8 cellular contexts compared by ENCODE assay signal in genomic region chr6:28134015-28134414, GRCh38. TPM values are rescaled to one million over a fixed set of nuclear protein-coding genes. Genes with fewer than 3 reads are reported as not detected.
DNase-seq lines count a peak whose midpoint lies in the region; ATAC-seq and TF ChIP-seq lines count a peak whose summit lies in the region.

No MANE protein-coding gene starts in this region.

- peak; percentile 68 for TF ChIP-seq CTCF in A673 (conservative IDR thresholded peaks at IDR 0.05; ENCODE audit: low read depth, low read length)
- peak; percentile 68 for TF ChIP-seq CTCF in DND-41 (IDR thresholded peaks at IDR 0.05; ENCODE audit: borderline replicate concordance, extremely low read depth, low read length, poor library complexity, severe bottlenecking)

- no TSS peak for BruUV-seq in A673 (replicated peaks; lab: Mats Ljungman, UMichigan)

- POLR2A ChIA-PET in A673 (lab: Charles Lee; ENCODE audit: low non-redundant PET) = no interaction called here

- peak overlapping the region; percentile 23 for H3K27ac Mint-ChIP-seq in activated T-helper 2 cell treated with anti-CD3 and anti-CD28 coated beads, Interferon-gamma antibody, Interleukin-2, Interleukin-4, amounts not matched to agents 10 μg/mL and 5 μg/mL and 100 μg/mL, durations not matched to agents 14 hours and 24 hours and 36 hours
- peak overlapping the region; percentile 16 for H3K27ac Mint-ChIP-seq in memory B cell

- no peak overlapping the region for H3K4me3 Mint-ChIP-seq in activated T-helper 2 cell treated with anti-CD3 and anti-CD28 coated beads, Interferon-gamma antibody, Interleukin-2, Interleukin-4, amounts not matched to agents 10 μg/mL and 5 μg/mL and 100 μg/mL, durations not matched to agents 14 hours and 24 hours and 36 hours (ENCODE audit: low read depth)
- no peak overlapping the region for H3K4me3 Mint-ChIP-seq in memory B cell

- DNase-seq in A673 (ENCODE audit: low spot score) (peak; percentile 75), DND-41 (peak; percentile 40), NCI-H2081 (lab: John Stamatoyannopoulos, UW) (peak; percentile 24 to 65), memory B cell (ENCODE audit: low spot score in 2 of 2) (no peak)
- no peak for DNase-seq in activated T-helper 2 cell treated with anti-CD3 and anti-CD28 coated beads, Interferon-gamma antibody, Interleukin-2, Interleukin-4, amounts not matched to agents 10 μg/mL and 5 μg/mL and 100 μg/mL, durations not matched to agents 14 hours and 24 hours and 36 hours (ENCODE audit: low spot score)
- no peak for DNase-seq in effector CD4-positive, alpha-beta T cell

- CTCF ChIA-PET in A673 (lab: Charles Lee) = no interaction called here

- H3K4me3 ChIP-seq in A673 (ENCODE audit: low read depth, low read length, poor library complexity, severe bottlenecking) (no peak overlapping the region), DND-41 (ENCODE audit: low read depth in 1 of 2, low read length in 2 of 2) (no peak overlapping the region)

- 0 out of 3 replicates have a peak, but pooled peaks have one; percentile 21 for ATAC-seq in DND-41 (ENCODE audit: insufficient read depth, low read depth)
- ATAC-seq in memory B cell (ENCODE audit: low read depth) = no peak
- no peak for ATAC-seq in HG02763 (IDR thresholded peaks at IDR 0.05; ENCODE audit: unreplicated experiment)
- ATAC-seq in HG03521 (IDR thresholded peaks at IDR 0.05; ENCODE audit: unreplicated experiment) = no peak

- no peaks in the 10 kb centered on the region for H3K9me3 Mint-ChIP-seq in activated T-helper 2 cell treated with anti-CD3 and anti-CD28 coated beads, Interferon-gamma antibody, Interleukin-2, Interleukin-4, amounts not matched to agents 10 μg/mL and 5 μg/mL and 100 μg/mL, durations not matched to agents 14 hours and 24 hours and 36 hours
- H3K9me3 Mint-ChIP-seq in memory B cell = no peaks in the 10 kb centered on the region

- no peaks in the 10 kb centered on the region for H3K27me3 Mint-ChIP-seq in activated T-helper 2 cell treated with anti-CD3 and anti-CD28 coated beads, Interferon-gamma antibody, Interleukin-2, Interleukin-4, amounts not matched to agents 10 μg/mL and 5 μg/mL and 100 μg/mL, durations not matched to agents 14 hours and 24 hours and 36 hours (ENCODE audit: low read depth)
- no peaks in the 10 kb centered on the region for H3K27me3 Mint-ChIP-seq in memory B cell

- peaks cover 49% of the 10 kb centered on the region for H3K4me1 Mint-ChIP-seq in activated T-helper 2 cell treated with anti-CD3 and anti-CD28 coated beads, Interferon-gamma antibody, Interleukin-2, Interleukin-4, amounts not matched to agents 10 μg/mL and 5 μg/mL and 100 μg/mL, durations not matched to agents 14 hours and 24 hours and 36 hours (ENCODE audit: low read depth)
- H3K4me1 Mint-ChIP-seq in memory B cell = peaks cover 36% of the 10 kb centered on the region

- peaks cover 18% of the 10 kb centered on the region for H3K4me1 ChIP-seq in A673 (ENCODE audit: insufficient read depth, low read length, poor library complexity, severe bottlenecking)
- H3K4me1 ChIP-seq in DND-41 (ENCODE audit: insufficient read depth, low read length) = peaks cover 57% of the 10 kb centered on the region

- H3K36me3 ChIP-seq in A673 (ENCODE audit: insufficient read depth, low read length, poor library complexity, severe bottlenecking) = peaks cover 28% of the 10 kb centered on the region
- H3K36me3 ChIP-seq in DND-41 (ENCODE audit: insufficient read depth, low read length) = peaks cover 37% of the 10 kb centered on the region

- H4K20me1 ChIP-seq in DND-41 (ENCODE audit: insufficient read depth, low read length) = peaks cover 28% of the 10 kb centered on the region; the same call in 1 of the 2 replicates

- peaks cover 97% of the 10 kb centered on the region for H3K79me2 ChIP-seq in DND-41 (ENCODE audit: insufficient read depth, low read length)

- no peak overlapping the region for H3K27ac ChIP-seq in A673 (ENCODE audit: low read depth, low read length, poor library complexity, severe bottlenecking)
- H3K27ac ChIP-seq in DND-41 (ENCODE audit: low read length) = no peak overlapping the region

- H3K9me3 ChIP-seq in A673 (ENCODE audit: low read depth, low read length, poor library complexity, severe bottlenecking) = no peaks in the 10 kb centered on the region
- no peaks in the 10 kb centered on the region for H3K9me3 ChIP-seq in DND-41 (ENCODE audit: insufficient read depth, low read length, severe bottlenecking)

- peak overlapping the region; percentile 46 for H3K4me2 ChIP-seq in DND-41 (ENCODE audit: insufficient read depth, low read length)

- H3K9ac ChIP-seq in DND-41 (ENCODE audit: low read depth, low read length) = no peak overlapping the region

- no peak overlapping the region for H2AFZ ChIP-seq in DND-41 (ENCODE audit: low read depth, low read length)

- H3K36me3 Mint-ChIP-seq in activated T-helper 2 cell treated with anti-CD3 and anti-CD28 coated beads, Interferon-gamma antibody, Interleukin-2, Interleukin-4, amounts not matched to agents 10 μg/mL and 5 μg/mL and 100 μg/mL, durations not matched to agents 14 hours and 24 hours and 36 hours (ENCODE audit: low read depth) = peaks cover 37% of the 10 kb centered on the region
- peaks cover 13% of the 10 kb centered on the region for H3K36me3 Mint-ChIP-seq in memory B cell

- intact Hi-C loops in A673 (cut with micrococcal nuclease; ENCODE audit: unreplicated experiment) = loop anchor here (10.0 kb wide), 2 partner anchors 121 to 451 kb away; partner anchors contain the start of genes NKAPL and ZKSCAN4
- intact Hi-C loops in activated T-helper 2 cell treated with anti-CD3 and anti-CD28 coated beads, Interferon-gamma antibody, Interleukin-2, Interleukin-4, amounts not matched to agents 10 μg/mL and 5 μg/mL and 100 μg/mL, durations not matched to agents 14 hours and 24 hours and 36 hours (cut with micrococcal nuclease) = loop anchor here (1.0 kb wide), 1 partner anchor 222 kb away; no protein-coding TSS in a partner anchor

- H3K27me3 ChIP-seq in A673 (replicated peaks; ENCODE audit: insufficient read depth, low read depth, low read length, poor library complexity) (no peaks in the 10 kb centered on the region), DND-41 (ENCODE audit: insufficient read depth, low read length, poor library complexity) (no peaks in the 10 kb centered on the region)

RNA-seq across cellular contexts. Expression of gene ZKSCAN8, which starts 7.7 kb away (rescaled TPM):
- total RNA-seq in A673 (2021) = 29.4 and 29.8 TPM in 2 replicates
- 17.9 and 20.8 TPM in 2 replicates for total RNA-seq in activated T-helper 2 cell treated with anti-CD3 and anti-CD28 coated beads, Interferon-gamma antibody, Interleukin-2, Interleukin-4, amounts not matched to agents 10 μg/mL and 5 μg/mL and 100 μg/mL, durations not matched to agents 14 hours and 24 hours and 36 hours

RNA-seq across cellular contexts. Expression of gene ZSCAN16, which starts 9.6 kb away (rescaled TPM):
- total RNA-seq in A673 (2021) = 8.0 and 9.0 TPM in 2 replicates
- 4.0 TPM in 2 replicates for total RNA-seq in activated T-helper 2 cell treated with anti-CD3 and anti-CD28 coated beads, Interferon-gamma antibody, Interleukin-2, Interleukin-4, amounts not matched to agents 10 μg/mL and 5 μg/mL and 100 μg/mL, durations not matched to agents 14 hours and 24 hours and 36 hours

RNA-seq across cellular contexts. Expression of gene ZNF165, which starts 53.6 kb away (rescaled TPM):
- total RNA-seq in A673 (2021) = 0.58 and 0.85 TPM in 2 replicates
- total RNA-seq in activated T-helper 2 cell treated with anti-CD3 and anti-CD28 coated beads, Interferon-gamma antibody, Interleukin-2, Interleukin-4, amounts not matched to agents 10 μg/mL and 5 μg/mL and 100 μg/mL, durations not matched to agents 14 hours and 24 hours and 36 hours = 0.34 TPM in 2 replicates

Comparison
In these comparisons a context has a peak if more than half of its experiments do, and no peak if none do; other contexts are left out.
1. DNase-seq: peak in A673 (single experiment), DND-41 (single experiment) and NCI-H2081 (2 of 2); none in activated T-helper 2 cell treated with anti-CD3 and anti-CD28 coated beads, Interferon-gamma antibody, Interleukin-2, Interleukin-4, amounts not matched to agents 10 μg/mL and 5 μg/mL and 100 μg/mL, durations not matched to agents 14 hours and 24 hours and 36 hours (single experiment), memory B cell (0 of 2) and effector CD4-positive, alpha-beta T cell (single experiment).